Comparison of ENCODE assay signal across 12 cellular contexts in genomic region chr1:173864179-173864867, GRCh38. TPM values are rescaled to one million over a fixed set of nuclear protein-coding genes. Genes with fewer than 3 reads are reported as not detected.
A peak's percentile ranks its signal among the peaks of the same experiment; 100 is the strongest.
DNase-seq lines count a peak whose midpoint lies in the region; ATAC-seq and TF ChIP-seq lines count a peak whose summit lies in the region.
"Had no signal": no experiment of that assay in that cellular context is flagged by ENCODE, and none has a peak within 500 bp of the region (broad histone marks: within the 10 kb centered on the region; RNA-seq: fewer than 3 reads in every experiment).

No MANE protein-coding gene starts in this region.

- no peak overlapping the region for H2AK5ac ChIP-seq in IMR-90 (ENCODE audit: low read depth, low read length)
- H2AK5ac ChIP-seq in mesendoderm (ENCODE audit: low read length), result no peak overlapping the region

- H4K8ac ChIP-seq in IMR-90 (ENCODE audit: low read depth in 2 of 2, low read length in 2 of 2), result no peak overlapping the region
- H4K8ac ChIP-seq in mesendoderm (ENCODE audit: low read depth, low read length), result peak overlapping the region; percentile 65

- peaks cover 43% of the 10 kb centered on the region for H3K4me1 Mint-ChIP-seq in CD8-positive, alpha-beta T cell (ENCODE audit: low read depth)
- peaks cover 41% of the 10 kb centered on the region for H3K4me1 Mint-ChIP-seq in activated naive CD8-positive, alpha-beta T cell (ENCODE audit: low read depth)

- no peaks in the 10 kb centered on the region for H3K27me3 ChIP-seq in CD8-positive, alpha-beta T cell (ENCODE audit: insufficient read depth, low read length)
- H3K27me3 ChIP-seq in IMR-90 (ENCODE audit: control insufficient read depth, insufficient read depth, low read length) (no peaks in the 10 kb centered on the region), mesendoderm (ENCODE audit: insufficient read depth, low read length, poor library complexity) (no peaks in the 10 kb centered on the region), H7 (ENCODE audit: control insufficient read depth, insufficient read depth, low read length) (no peaks in the 10 kb centered on the region)
- H3K27me3 ChIP-seq: thyroid gland had no signal

- H3K56ac ChIP-seq in IMR-90 (ENCODE audit: extremely low read depth, insufficient read depth, low read length), result no peak overlapping the region
- peak overlapping the region; percentile 81 for H3K56ac ChIP-seq in mesendoderm (ENCODE audit: low read length)

- no peak for TF ChIP-seq RAD21 in IMR-90 (IDR thresholded peaks at IDR 0.05; ENCODE audit: low read length)

- no peak for TF ChIP-seq CTCF in CD8-positive, alpha-beta T cell (IDR thresholded peaks at IDR 0.05)
- TF ChIP-seq CTCF in IMR-90 (conservative IDR thresholded peaks at IDR 0.05; ENCODE audit: low read depth, low read length), result no peak

- H2BK20ac ChIP-seq in IMR-90 (ENCODE audit: low read depth, low read length), result no peak overlapping the region

- peaks cover 68% of the 10 kb centered on the region for H4K20me1 ChIP-seq in IMR-90 (ENCODE audit: insufficient read depth, low read length)

- no peaks in the 10 kb centered on the region for H3K27me3 Mint-ChIP-seq in CD8-positive, alpha-beta T cell (ENCODE audit: low read depth)
- no peaks in the 10 kb centered on the region for H3K27me3 Mint-ChIP-seq in activated naive CD8-positive, alpha-beta T cell

- CTCF ChIA-PET in CD8-positive, alpha-beta T cell (lab: Charles Lee), result no interaction called here
- CTCF ChIA-PET in IMR-90 (lab: Yijun Ruan, JAX), result no interaction called here

- POLR2A ChIA-PET in CD8-positive, alpha-beta T cell (lab: Charles Lee), result interaction anchor here (0.5 to 1.5 kb wide), 2 partner anchors 8 to 41 kb away, joined by 3 to 4 read pairs; no protein-coding TSS in a partner anchor
- POLR2A ChIA-PET in IMR-90 (lab: Charles Lee; ENCODE audit: unreplicated experiment), result no interaction called here

- peak overlapping the region; percentile 47; the same call in 1 of the 2 replicates for H3K23ac ChIP-seq in IMR-90 (ENCODE audit: low read depth, low read length)
- no peak overlapping the region for H3K23ac ChIP-seq in mesendoderm (ENCODE audit: low read length)

- intact Hi-C loops in CD8-positive, alpha-beta T cell (cut with DNase I, micrococcal nuclease), result loop anchor here in 1 of 2 experiments (10.0 kb wide), 1 partner anchor 1100 kb away; no protein-coding TSS in a partner anchor
- intact Hi-C loops in IMR-90 (cut with micrococcal nuclease), result no loop called here

- no peak overlapping the region for H2BK120ac ChIP-seq in IMR-90 (ENCODE audit: low read depth, low read length)
- H2BK120ac ChIP-seq in mesendoderm (ENCODE audit: low read depth, low read length), result no peak overlapping the region

- no peak overlapping the region for H3K14ac ChIP-seq in IMR-90 (replicated peaks; ENCODE audit: low read depth, low read length)

- H3K4me3 ChIP-seq in CD8-positive, alpha-beta T cell (ENCODE audit: low read depth, low read length), result no peak overlapping the region
- H3K4me3 ChIP-seq in IMR-90 (ENCODE audit: insufficient read depth, low read depth, low read length) (no peak overlapping the region), mesendoderm (ENCODE audit: low read length) (peak overlapping the region; percentile 3), H7 (ENCODE audit: insufficient read depth, low read depth, low read length) (no peak overlapping the region)
- H3K4me3 ChIP-seq: thyroid gland had no signal

- no CpG with 5 or more reads among the region's 5 CpGs for WGBS in IMR-90 (ENCODE audit: extremely low coverage in 2 of 2, insufficient read length in 1 of 2), 2 experiments
- WGBS in mesendoderm (ENCODE audit: extremely low coverage, insufficient coverage, low lambda C conversion rate), result no CpG with 5 or more reads among the region's 5 CpGs

- no peaks in the 10 kb centered on the region for H3K9me3 Mint-ChIP-seq in CD8-positive, alpha-beta T cell
- no peaks in the 10 kb centered on the region for H3K9me3 Mint-ChIP-seq in activated naive CD8-positive, alpha-beta T cell (ENCODE audit: low read depth)

- H2AK9ac ChIP-seq in IMR-90 (replicated peaks; ENCODE audit: low read depth, low read length, poor library complexity), result no peak overlapping the region

- no peak overlapping the region for H2AFZ ChIP-seq in IMR-90 (replicated peaks; ENCODE audit: low read length, poor library complexity)

- H3K4ac ChIP-seq in IMR-90 (ENCODE audit: low read depth, low read length) (no peak overlapping the region), mesendoderm (ENCODE audit: low read depth, low read length) (no peak overlapping the region)

- H3K4me2 ChIP-seq in IMR-90 (ENCODE audit: low read depth, low read length), result peak overlapping the region; percentile 9; the same call in 1 of the 2 replicates
- peak overlapping the region; percentile 25 for H3K4me2 ChIP-seq in mesendoderm (ENCODE audit: low read length)

- H3K36me3 ChIP-seq in CD8-positive, alpha-beta T cell (ENCODE audit: insufficient read depth, low read length), result peaks cover 25% of the 10 kb centered on the region
- H3K36me3 ChIP-seq in IMR-90 (ENCODE audit: control insufficient read depth, insufficient read depth, low read length), result peaks cover 41% of the 10 kb centered on the region
- H3K36me3 ChIP-seq in mesendoderm (ENCODE audit: control insufficient read depth, insufficient read depth, low read length), result peaks cover 18% of the 10 kb centered on the region
- peaks cover 28% of the 10 kb centered on the region for H3K36me3 ChIP-seq in H7 (replicated peaks; ENCODE audit: control insufficient read depth, insufficient read depth, low read length)

- no peak for TF ChIP-seq POLR2A in IMR-90 (IDR thresholded peaks at IDR 0.05; ENCODE audit: low read depth, low read length)

- H3K4me1 ChIP-seq in CD8-positive, alpha-beta T cell (ENCODE audit: insufficient read depth, low read length), result peaks cover 38% of the 10 kb centered on the region
- H3K4me1 ChIP-seq in IMR-90 (ENCODE audit: control insufficient read depth, insufficient read depth, low read length) (no peaks in the 10 kb centered on the region), mesendoderm (ENCODE audit: control insufficient read depth, low read depth, low read length) (no peaks in the 10 kb centered on the region)

- H4K5ac ChIP-seq in IMR-90 (ENCODE audit: low read depth, low read length) (no peak overlapping the region), mesendoderm (ENCODE audit: low read length) (no peak overlapping the region)

- in situ Hi-C loops in IMR-90 (cut with MboI; ENCODE audit: low sequenced_read_pairs), result no loop called here

- H3K36me3 Mint-ChIP-seq in CD8-positive, alpha-beta T cell, result peaks cover 71% of the 10 kb centered on the region
- H3K36me3 Mint-ChIP-seq in activated naive CD8-positive, alpha-beta T cell, result peaks cover 27% of the 10 kb centered on the region

- BruUV-seq in IMR-90 (replicated peaks; lab: Mats Ljungman, UMichigan), result no TSS peak

- H3K9me1 ChIP-seq in IMR-90 (ENCODE audit: insufficient read depth, low read length), result no peaks in the 10 kb centered on the region

- peak overlapping the region; percentile 15 for H3K27ac ChIP-seq in CD8-positive, alpha-beta T cell (ENCODE audit: low read depth, low read length)
- no peak overlapping the region for H3K27ac ChIP-seq in IMR-90 (ENCODE audit: insufficient read depth, low read length)
- no peak overlapping the region for H3K27ac ChIP-seq in mesendoderm (ENCODE audit: low read depth, low read length)
- H3K27ac ChIP-seq: thyroid gland had no signal

- H2BK15ac ChIP-seq in IMR-90 (ENCODE audit: low read depth, low read length), result no peak overlapping the region
- H2BK15ac ChIP-seq in mesendoderm (replicated peaks; ENCODE audit: low read depth), result no peak overlapping the region

- H2BK5ac ChIP-seq in IMR-90 (ENCODE audit: low read depth, low read length, poor library complexity, severe bottlenecking), result no peak overlapping the region
- no peak overlapping the region for H2BK5ac ChIP-seq in mesendoderm (ENCODE audit: low read length)

- peaks cover 9 to 44% of the 10 kb centered on the region in 2 experiments; a peak in 3 of 4 replicates for H3K79me1 ChIP-seq in IMR-90 (ENCODE audit: low read depth in 1 of 2, low read length in 2 of 2)
- H3K79me1 ChIP-seq in mesendoderm (ENCODE audit: low read length), result no peaks in the 10 kb centered on the region

- dilution Hi-C loops in IMR-90 (cut with HindIII; ENCODE audit: low sequenced_read_pairs, unreplicated experiment), result no loop called here

- H3K18ac ChIP-seq in IMR-90 (ENCODE audit: low read depth, low read length) (no peak overlapping the region), mesendoderm (ENCODE audit: low read length) (no peak overlapping the region)

- ATAC-seq in CD8-positive, alpha-beta T cell, result no peak
- ATAC-seq in IMR-90 (ENCODE audit: low read depth), result no peak
- ATAC-seq: sciatic nerve had no signal

- H4K91ac ChIP-seq in IMR-90 (ENCODE audit: insufficient read depth, low read depth, low read length), result no peak overlapping the region

- H3K4me3 Mint-ChIP-seq in CD8-positive, alpha-beta T cell, result peak overlapping the region; percentile 51
- peak overlapping the region; percentile 99 for H3K4me3 Mint-ChIP-seq in activated naive CD8-positive, alpha-beta T cell

- peaks cover 30% of the 10 kb centered on the region for H3K79me2 ChIP-seq in mesendoderm (ENCODE audit: control insufficient read depth, insufficient read depth, low read length)

- peak overlapping the region; percentile 96 for H3K27ac Mint-ChIP-seq in CD8-positive, alpha-beta T cell
- peak overlapping the region; percentile 100 for H3K27ac Mint-ChIP-seq in activated naive CD8-positive, alpha-beta T cell

- H3K9ac ChIP-seq in IMR-90 (ENCODE audit: low read depth, low read length) (no peak overlapping the region; the same call in 1 of the 2 replicates), mesendoderm (ENCODE audit: low read length) (peak overlapping the region; percentile 92)

- no peaks in the 10 kb centered on the region for H3K9me3 ChIP-seq in CD8-positive, alpha-beta T cell (ENCODE audit: low read length)
- H3K9me3 ChIP-seq in IMR-90 (ENCODE audit: control insufficient read depth, insufficient read depth, low read length), result no peaks in the 10 kb centered on the region
- H3K9me3 ChIP-seq: thyroid gland had no signal

- no peak for DNase-seq in CD8-positive, alpha-beta T cell
- DNase-seq in IMR-90 (peak; percentile 46), mesendoderm (no peak), CD1c-positive myeloid dendritic cell (ENCODE audit: extremely low spot score) (no peak), H7 (no peak), GM19238 (ENCODE audit: insufficient read length, low spot score) (no peak)
- no peak for DNase-seq in stimulated activated CD4-positive, alpha-beta T cell treated with anti-CD3 and anti-CD28 coated beads, Interleukin-1b, Interleukin-23, amount 100 ng/mL, for 48 hours
- DNase-seq: NCI-H524 treated with DMSO at 0.1 percent for 48 hours, thyroid gland had no signal

RNA-seq across cellular contexts. Expression of gene GAS5, which starts 3.5 kb away (rescaled TPM):
- total RNA-seq in CD8-positive, alpha-beta T cell, result 100 to 1,000 TPM; 774 to 800 TPM
- total RNA-seq in IMR-90 (2012; rRNA removed), result 380 and 450 TPM in 2 replicates
- 561 and 737 TPM in 2 replicates for polyA plus RNA-seq in IMR-90 (2012; rRNA removed)
- polyA plus RNA-seq in IMR-90 (2012; cell fraction: cytosol; rRNA removed), result 218 and 390 TPM in 2 replicates
- 299 and 1,751 TPM in 2 replicates for polyA plus RNA-seq in IMR-90 (2012; cell fraction: nucleus; rRNA removed; ENCODE audit: low replicate concordance)
- polyA plus RNA-seq in mesendoderm (2013, experiment 1 of 2), result 441 TPM
- polyA plus RNA-seq in mesendoderm (2013, experiment 2 of 2), result 415 TPM
- total RNA-seq in H7 (2014; rRNA removed; shearing (Covaris generic)), result 937 and 1,209 TPM in 2 replicates

RNA-seq across cellular contexts. Expression of gene ZBTB37, which starts 3.9 kb away (rescaled TPM):
- 10 to 100 TPM in 1 of 2 experiments, 1 to 10 TPM in 1; 8.8 to 10.4 TPM for total RNA-seq in CD8-positive, alpha-beta T cell
- 9.7 and 13.1 TPM in 2 replicates for total RNA-seq in IMR-90 (2012; rRNA removed)
- polyA plus RNA-seq in IMR-90 (2012; rRNA removed), result 0.92 and 1.0 TPM in 2 replicates
- polyA plus RNA-seq in IMR-90 (2012; cell fraction: cytosol; rRNA removed), result 0.09 and 0.22 TPM in 2 replicates
- 0.94 and 2.9 TPM in 2 replicates for polyA plus RNA-seq in IMR-90 (2012; cell fraction: nucleus; rRNA removed; ENCODE audit: low replicate concordance)
- polyA plus RNA-seq in mesendoderm (2013, experiment 1 of 2), result 2.7 TPM
- 2.7 TPM for polyA plus RNA-seq in mesendoderm (2013, experiment 2 of 2)
- 6.1 and 10.2 TPM in 2 replicates for total RNA-seq in H7 (2014; rRNA removed; shearing (Covaris generic))

RNA-seq across cellular contexts. Expression of gene CENPL, which starts 39.6 kb away (rescaled TPM):
- total RNA-seq in CD8-positive, alpha-beta T cell, result 1 to 10 TPM; 4.0 to 5.7 TPM
- total RNA-seq in IMR-90 (2012; rRNA removed), result 21.1 and 21.9 TPM in 2 replicates
- polyA plus RNA-seq in IMR-90 (2012; rRNA removed), result 4.8 and 6.3 TPM in 2 replicates
- 1.1 and 1.4 TPM in 2 replicates for polyA plus RNA-seq in IMR-90 (2012; cell fraction: cytosol; rRNA removed)
- 0.88 and 3.3 TPM in 2 replicates for polyA plus RNA-seq in IMR-90 (2012; cell fraction: nucleus; rRNA removed; ENCODE audit: low replicate concordance)
- polyA plus RNA-seq in mesendoderm (2013, experiment 1 of 2), result 10.6 TPM
- 10.4 TPM for polyA plus RNA-seq in mesendoderm (2013, experiment 2 of 2)
- 32.8 and 33.1 TPM in 2 replicates for total RNA-seq in H7 (2014; rRNA removed; shearing (Covaris generic))

RNA-seq across cellular contexts. Expression of gene DARS2, which starts 39.9 kb away (rescaled TPM):
- 1 to 10 TPM; 1.5 to 1.6 TPM for total RNA-seq in CD8-positive, alpha-beta T cell
- 18.8 and 22.8 TPM in 2 replicates for total RNA-seq in IMR-90 (2012; rRNA removed)
- 13.1 and 14.8 TPM in 2 replicates for polyA plus RNA-seq in IMR-90 (2012; rRNA removed)
- 4.6 and 11.0 TPM in 2 replicates for polyA plus RNA-seq in IMR-90 (2012; cell fraction: cytosol; rRNA removed)
- 2.7 and 11.4 TPM in 2 replicates for polyA plus RNA-seq in IMR-90 (2012; cell fraction: nucleus; rRNA removed; ENCODE audit: low replicate concordance)
- 31.1 TPM for polyA plus RNA-seq in mesendoderm (2013, experiment 1 of 2)
- polyA plus RNA-seq in mesendoderm (2013, experiment 2 of 2), result 29.8 TPM
- total RNA-seq in H7 (2014; rRNA removed; shearing (Covaris generic)), result 48.0 and 54.7 TPM in 2 replicates

RNA-seq across cellular contexts. Expression of gene SERPINC1, which starts 52.8 kb away (rescaled TPM):
- not detected for total RNA-seq in CD8-positive, alpha-beta T cell
- total RNA-seq in IMR-90 (2012; rRNA removed), result not detected in 2 replicates
- polyA plus RNA-seq in IMR-90 (2012; rRNA removed), result not detected in 2 replicates
- 0.08 TPM in 1 of 2 replicates, not detected in the other for polyA plus RNA-seq in IMR-90 (2012; cell fraction: cytosol; rRNA removed)
- 0.07 and 0.08 TPM in 2 replicates for polyA plus RNA-seq in IMR-90 (2012; cell fraction: nucleus; rRNA removed; ENCODE audit: low replicate concordance)
- polyA plus RNA-seq in mesendoderm (2013, experiment 1 of 2), result not detected
- not detected for polyA plus RNA-seq in mesendoderm (2013, experiment 2 of 2)
- 1.7 TPM in 1 of 2 replicates, not detected in the other for total RNA-seq in H7 (2014; rRNA removed; shearing (Covaris generic))
- total RNA-seq: frontal cortex, sciatic nerve, thyroid gland had no signal
